Comparison of ENCODE assay signal across 9 cellular contexts in the genomic region with DNA sequence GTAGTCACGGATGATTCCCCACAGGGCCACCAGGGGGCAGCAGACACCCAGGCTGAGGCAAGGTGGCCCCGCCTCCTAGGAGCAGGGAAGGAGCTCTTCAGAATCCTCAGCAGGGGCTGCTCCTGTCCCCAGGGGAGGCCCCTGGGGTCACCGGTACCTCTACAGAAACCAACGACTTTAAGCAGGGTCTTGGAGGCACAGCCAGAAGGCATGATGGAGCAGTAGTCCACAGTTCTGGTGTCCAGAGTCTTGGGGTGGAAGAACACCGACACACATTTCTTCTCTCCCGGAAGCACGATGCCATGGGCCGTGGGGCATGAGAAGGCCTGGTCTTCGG. TPM values are rescaled to one million over a fixed set of nuclear protein-coding genes. Genes with fewer than 3 reads are reported as not detected.
DNase-seq lines count a peak whose midpoint lies in the region; ATAC-seq and TF ChIP-seq lines count a peak whose summit lies in the region.
"Had no signal": no experiment of that assay in that cellular context is flagged by ENCODE, and none has a peak within 500 bp of the region (broad histone marks: within the 10 kb centered on the region; RNA-seq: fewer than 3 reads in every experiment).

No MANE protein-coding gene starts in this region.

- H3K27ac ChIP-seq in lower lobe of right lung = no peak overlapping the region

- no peaks in the 10 kb centered on the region for H3K4me1 Mint-ChIP-seq in activated CD4-positive, alpha-beta T cell treated with anti-CD3 and anti-CD28 coated beads, Interleukin-2, amount 10 ng/mL, durations not matched to agents 24 days and 14 days

- peak; percentile 98 for TF ChIP-seq CTCF in lower lobe of right lung (IDR thresholded peaks at IDR 0.05)

- H3K4me3 Mint-ChIP-seq in activated CD4-positive, alpha-beta T cell treated with anti-CD3 and anti-CD28 coated beads, Interleukin-2, amount 10 ng/mL, durations not matched to agents 24 days and 14 days = no peak overlapping the region

- H3K4me3 ChIP-seq in lower lobe of right lung = no peak overlapping the region

- no peaks in the 10 kb centered on the region for H3K9me3 ChIP-seq in lower lobe of right lung

- intact Hi-C loops in activated CD4-positive, alpha-beta T cell treated with anti-CD3 and anti-CD28 coated beads, Interleukin-2, amount 10 ng/mL, durations not matched to agents 24 days and 14 days (cut with micrococcal nuclease) = loop anchor here (1.0 kb wide), 2 partner anchors 90 to 126 kb away; no protein-coding TSS in a partner anchor
- intact Hi-C loops in lower lobe of right lung (cut with DNase I) = no loop called here

- no peaks in the 10 kb centered on the region for H3K36me3 ChIP-seq in lower lobe of right lung

- peak; percentile 89 for DNase-seq in DMS 273 (lab: John Stamatoyannopoulos, UW; ENCODE audit: unreplicated experiment)
- no peak for DNase-seq in DMS 273 treated with DMSO at 0.1 percent for 48 hours (lab: John Stamatoyannopoulos, UW)
- peak; percentile 7 for DNase-seq in NCI-H446 treated with DMSO at 0.1 percent for 48 hours (lab: John Stamatoyannopoulos, UW)
- DNase-seq in activated CD4-positive, alpha-beta T cell treated with anti-CD3 and anti-CD28 coated beads, Interleukin-2, amount 10 ng/mL, durations not matched to agents 24 days and 14 days = peak; percentile 93
- peak; percentile 59 for DNase-seq in dedifferentiated amniotic fluid mesenchymal stem cell (ENCODE audit: extremely low spot score)
- DNase-seq in lower lobe of right lung = peak; percentile 85
- peak; percentile 60 for DNase-seq in stimulated activated CD8-positive, alpha-beta memory T cell treated with anti-CD3 and anti-CD28 coated beads, Interleukin-12 subunit alpha, Interleukin-12 subunit beta, amount 100 ng/mL, for 1 hour (ENCODE audit: low read depth)

- ATAC-seq in HG03103 (IDR thresholded peaks at IDR 0.05; ENCODE audit: low read depth, unreplicated experiment) (peak; percentile 63), lower lobe of right lung (peak; percentile 87 to 90)

- H3K27me3 ChIP-seq in lower lobe of right lung (ENCODE audit: low read depth) = peaks cover 33% of the 10 kb centered on the region

- no peaks in the 10 kb centered on the region for H3K36me3 Mint-ChIP-seq in activated CD4-positive, alpha-beta T cell treated with anti-CD3 and anti-CD28 coated beads, Interleukin-2, amount 10 ng/mL, durations not matched to agents 24 days and 14 days (ENCODE audit: low read depth)

- H3K27me3 Mint-ChIP-seq in activated CD4-positive, alpha-beta T cell treated with anti-CD3 and anti-CD28 coated beads, Interleukin-2, amount 10 ng/mL, durations not matched to agents 24 days and 14 days = peaks cover 13% of the 10 kb centered on the region

- no peaks in the 10 kb centered on the region for H3K9me3 Mint-ChIP-seq in activated CD4-positive, alpha-beta T cell treated with anti-CD3 and anti-CD28 coated beads, Interleukin-2, amount 10 ng/mL, durations not matched to agents 24 days and 14 days

- H3K4me1 ChIP-seq in lower lobe of right lung = no peaks in the 10 kb centered on the region

- no peak overlapping the region for H3K27ac Mint-ChIP-seq in activated CD4-positive, alpha-beta T cell treated with anti-CD3 and anti-CD28 coated beads, Interleukin-2, amount 10 ng/mL, durations not matched to agents 24 days and 14 days

RNA-seq across cellular contexts. Expression of a gene that starts 11.5 kb away (rescaled TPM):
- not detected in 2 replicates for total RNA-seq in activated CD4-positive, alpha-beta T cell treated with anti-CD3 and anti-CD28 coated beads, Interleukin-2, amount 10 ng/mL, durations not matched to agents 24 days and 14 days
- total RNA-seq in lower lobe of right lung = 7.6 TPM
- total RNA-seq: skeletal muscle tissue had no signal

RNA-seq across cellular contexts. Expression of a gene that starts 30.9 kb away (rescaled TPM):
- not detected in 2 replicates for total RNA-seq in activated CD4-positive, alpha-beta T cell treated with anti-CD3 and anti-CD28 coated beads, Interleukin-2, amount 10 ng/mL, durations not matched to agents 24 days and 14 days
- total RNA-seq in lower lobe of right lung = 0.71 TPM
- total RNA-seq: skeletal muscle tissue had no signal

RNA-seq across cellular contexts. Expression of a gene that starts 36.6 kb away (rescaled TPM):
- not detected in 2 replicates for total RNA-seq in activated CD4-positive, alpha-beta T cell treated with anti-CD3 and anti-CD28 coated beads, Interleukin-2, amount 10 ng/mL, durations not matched to agents 24 days and 14 days
- total RNA-seq in lower lobe of right lung = not detected
- total RNA-seq: skeletal muscle tissue had no signal

RNA-seq across cellular contexts. Expression of a gene that starts 44.8 kb away (rescaled TPM):
- total RNA-seq in activated CD4-positive, alpha-beta T cell treated with anti-CD3 and anti-CD28 coated beads, Interleukin-2, amount 10 ng/mL, durations not matched to agents 24 days and 14 days = not detected in 2 replicates
- not detected for total RNA-seq in lower lobe of right lung
- total RNA-seq: skeletal muscle tissue had no signal
